9 cellular contexts compared by ENCODE assay signal in genomic region chr17:76584427-76585047, GRCh38. TPM values are rescaled to one million over a fixed set of nuclear protein-coding genes. Genes with fewer than 3 reads are reported as not detected.
DNase-seq lines count a peak whose midpoint lies in the region; ATAC-seq, FAIRE-seq and TF ChIP-seq lines count a peak whose summit lies in the region.
"Had no signal": no experiment of that assay in that cellular context is flagged by ENCODE, and none has a peak within 500 bp of the region (broad histone marks: within the 10 kb centered on the region; RNA-seq: fewer than 3 reads in every experiment).

No MANE protein-coding gene starts in this region.

- peaks cover 61% of the 10 kb centered on the region for H3K27me3 Mint-ChIP-seq in activated T-cell treated with anti-CD3 and anti-CD28 coated beads, Interleukin-2, amount 50 U/mL, for 24 hours

- H3K9me3 Mint-ChIP-seq in activated T-cell treated with anti-CD3 and anti-CD28 coated beads, Interleukin-2, amount 50 U/mL, for 24 hours = no peaks in the 10 kb centered on the region

- no peak for ATAC-seq in lower lobe of right lung
- ATAC-seq in GM18505 (IDR thresholded peaks at IDR 0.05; ENCODE audit: unreplicated experiment) = no peak

- H3K36me3 ChIP-seq in bronchial epithelial cell (ENCODE audit: control insufficient read depth, insufficient read depth, low read length) (no peaks in the 10 kb centered on the region), lower lobe of right lung (no peaks in the 10 kb centered on the region), thyroid gland (no peaks in the 10 kb centered on the region)

- H3K36me3 Mint-ChIP-seq in activated T-cell treated with anti-CD3 and anti-CD28 coated beads, Interleukin-2, amount 50 U/mL, for 24 hours (ENCODE audit: low read depth) = no peaks in the 10 kb centered on the region

- peak overlapping the region; percentile 65 for H3K4me3 Mint-ChIP-seq in activated T-cell treated with anti-CD3 and anti-CD28 coated beads, Interleukin-2, amount 50 U/mL, for 24 hours

- 30 to 32% methylated on average over 15 to 16 of the region's 18 CpGs for WGBS in thyroid gland, 2 donors

- H3K4me1 Mint-ChIP-seq in activated T-cell treated with anti-CD3 and anti-CD28 coated beads, Interleukin-2, amount 50 U/mL, for 24 hours (ENCODE audit: low read depth) = peaks cover 12% of the 10 kb centered on the region

- H3K4me1 ChIP-seq in lower lobe of right lung (peaks cover 20% of the 10 kb centered on the region), thyroid gland (peaks cover 22 to 28% of the 10 kb centered on the region in 2 donors)

- H3K27ac Mint-ChIP-seq in activated T-cell treated with anti-CD3 and anti-CD28 coated beads, Interleukin-2, amount 50 U/mL, for 24 hours = no peak overlapping the region

- intact Hi-C loops in lower lobe of right lung (cut with DNase I) = no loop called here
- intact Hi-C loops in thyroid gland (cut with DNase I) = loop anchor here (5.0 kb wide), 1 partner anchor 62 kb away; no protein-coding TSS in a partner anchor

- TF ChIP-seq CTCF in bronchial epithelial cell (IDR thresholded peaks at IDR 0.05; ENCODE audit: insufficient read depth, low read length, severe bottlenecking) = no peak
- no peak for TF ChIP-seq CTCF in lower lobe of right lung (IDR thresholded peaks at IDR 0.05)
- no peak for TF ChIP-seq CTCF in thyroid gland (IDR thresholded peaks at IDR 0.05)

- no peak for FAIRE-seq in bronchial epithelial cell (lab: Jason Lieb, UNC)

- TF ChIP-seq POLR2A in thyroid gland (IDR thresholded peaks at IDR 0.05) = no peak
- TF ChIP-seq POLR2A in GM18505 (IDR thresholded peaks at IDR 0.05; ENCODE audit: borderline replicate concordance, extremely low read depth, insufficient read depth, insufficient read length) = no peak

- H3K27me3 ChIP-seq in bronchial epithelial cell (ENCODE audit: control insufficient read depth, insufficient read depth, low read length) (no peaks in the 10 kb centered on the region), lower lobe of right lung (ENCODE audit: low read depth) (no peaks in the 10 kb centered on the region), thyroid gland (no peaks in the 10 kb centered on the region)

- H3K9me3 ChIP-seq in lower lobe of right lung = no peaks in the 10 kb centered on the region
- H3K9me3 ChIP-seq in thyroid gland = no peaks in the 10 kb centered on the region

- H3K27ac ChIP-seq in lower lobe of right lung = peak overlapping the region; percentile 90
- H3K27ac ChIP-seq in thyroid gland = peak overlapping the region; percentile 80 to 86 (median 83)

- H3K4me3 ChIP-seq in bronchial epithelial cell (ENCODE audit: low read depth, low read length) (peak overlapping the region; percentile 90), lower lobe of right lung (peak overlapping the region; percentile 80), thyroid gland (replicated peaks in 1 of 3) (peak overlapping the region in 2 of 3 donors; percentile 28 to 66)

- no peak for DNase-seq in activated T-cell treated with anti-CD3 and anti-CD28 coated beads, Interleukin-2, amount 50 U/mL, for 24 hours
- DNase-seq in activated T-cell treated with anti-CD3 and anti-CD28 coated beads, Interleukin-2, amount 50 U/mL, for 48 hours = no peak
- DNase-seq in bronchial epithelial cell (ENCODE audit: low read depth) = no peak
- DNase-seq in lower lobe of right lung = no peak
- DNase-seq in thyroid gland = peak; percentile 46 to 55
- DNase-seq in Kasumi-1 (lab: John Stamatoyannopoulos, UW) = no peak
- no peak for DNase-seq in NCI-H748 (lab: John Stamatoyannopoulos, UW; ENCODE audit: unreplicated experiment)
- DNase-seq: DMS153 had no signal

RNA-seq across cellular contexts. Expression of gene ST6GALNAC2, which starts 1.1 kb away (rescaled TPM):
- total RNA-seq in bronchial epithelial cell = 38.4 and 64.4 TPM in 2 replicates
- total RNA-seq in lower lobe of right lung = 29.0 TPM
- 10 to 100 TPM; 32.7 to 65.4 (median 42.6) TPM for total RNA-seq in thyroid gland

RNA-seq across cellular contexts. Expression of gene PRCD, which starts 44.7 kb away (rescaled TPM):
- total RNA-seq in bronchial epithelial cell (0.13 TPM in 1 of 2 replicates, not detected in the other), lower lobe of right lung (8.2 TPM), thyroid gland (1 to 10 TPM; 1.5 to 8.3 (median 4.2) TPM)

RNA-seq across cellular contexts. Expression of gene CYGB, which starts 47.0 kb away (rescaled TPM):
- total RNA-seq in bronchial epithelial cell (2.1 and 2.3 TPM in 2 replicates), lower lobe of right lung (30.2 TPM), thyroid gland (10 to 100 TPM; 14.7 to 32.3 (median 25.6) TPM)

RNA-seq across cellular contexts. Expression of gene ST6GALNAC1, which starts 59.0 kb away (rescaled TPM):
- total RNA-seq in bronchial epithelial cell = 5.0 and 10.8 TPM in 2 replicates
- total RNA-seq in lower lobe of right lung = 16.6 TPM
- 1 to 10 TPM in 2 of 4 donors, under 1 TPM in 2; 0.29 to 7.0 (median 1.1) TPM for total RNA-seq in thyroid gland

Comparison
In these comparisons a context has a peak if more than half of its experiments do, and no peak if none do; other contexts are left out.
1. DNase-seq: peak in thyroid gland (2 of 2); none in activated T-cell treated with anti-CD3 and anti-CD28 coated beads, Interleukin-2, amount 50 U/mL, for 24 hours (single experiment), activated T-cell treated with anti-CD3 and anti-CD28 coated beads, Interleukin-2, amount 50 U/mL, for 48 hours (0 of 2), bronchial epithelial cell (single experiment), lower lobe of right lung (single experiment), Kasumi-1 (0 of 2) and NCI-H748 (single experiment).
2. Peak in every context shown above with its lines, with median percentiles within 50 percentile points of each other: H3K4me3 ChIP-seq.